In genomic region chr4:54659213-54660144, GRCh38 we compare ENCODE assay signal across 9 cellular contexts. TPM values are rescaled to one million over a fixed set of nuclear protein-coding genes. Genes with fewer than 3 reads are reported as not detected.
DNase-seq lines count a peak whose midpoint lies in the region; ATAC-seq lines count a peak whose summit lies in the region.
"Had no signal": no experiment of that assay in that cellular context is flagged by ENCODE, and none has a peak within 500 bp of the region (broad histone marks: within the 10 kb centered on the region; RNA-seq: fewer than 3 reads in every experiment).

No MANE protein-coding gene starts in this region.

- H3K4me3 ChIP-seq in iPS-20b (ENCODE audit: low read length): peak overlapping the region; percentile 87

- peaks cover 20% of the 10 kb centered on the region; the same call in 1 of the 2 replicates for H3K4me1 ChIP-seq in iPS-20b (ENCODE audit: insufficient read depth, low read length)

- H3K36me3 Mint-ChIP-seq in stimulated activated naive CD8-positive, alpha-beta T cell treated with anti-CD3 and anti-CD28 coated beads, Interleukin-15, Interleukin-2, amounts not matched to agents 100 ng/mL and 50 ng/mL, for 24 hours (ENCODE audit: low read depth): no peaks in the 10 kb centered on the region
- no peaks in the 10 kb centered on the region for H3K36me3 Mint-ChIP-seq in activated naive CD8-positive, alpha-beta T cell treated with anti-CD3 and anti-CD28 coated beads for 36 hours
- no peaks in the 10 kb centered on the region for H3K36me3 Mint-ChIP-seq in stimulated activated effector memory CD8-positive, alpha-beta T cell treated with anti-CD3 and anti-CD28 coated beads, Interleukin-12 subunit alpha, Interleukin-12 subunit beta, amount 100 ng/mL, for 72 hours

- H3K27me3 Mint-ChIP-seq in stimulated activated naive CD8-positive, alpha-beta T cell treated with anti-CD3 and anti-CD28 coated beads, Interleukin-15, Interleukin-2, amounts not matched to agents 100 ng/mL and 50 ng/mL, for 24 hours: peaks cover 61% of the 10 kb centered on the region
- peaks cover 78% of the 10 kb centered on the region for H3K27me3 Mint-ChIP-seq in activated naive CD8-positive, alpha-beta T cell treated with anti-CD3 and anti-CD28 coated beads for 36 hours

- H3K9ac ChIP-seq in iPS-20b (ENCODE audit: low read depth, low read length): peak overlapping the region; percentile 83; the same call in 1 of the 2 replicates

- H3K27ac Mint-ChIP-seq in stimulated activated naive CD8-positive, alpha-beta T cell treated with anti-CD3 and anti-CD28 coated beads, Interleukin-15, Interleukin-2, amounts not matched to agents 100 ng/mL and 50 ng/mL, for 24 hours: peak overlapping the region; percentile 23
- H3K27ac Mint-ChIP-seq in activated naive CD8-positive, alpha-beta T cell treated with anti-CD3 and anti-CD28 coated beads for 36 hours: no peak overlapping the region
- no peak overlapping the region for H3K27ac Mint-ChIP-seq in stimulated activated effector memory CD8-positive, alpha-beta T cell treated with anti-CD3 and anti-CD28 coated beads, Interleukin-12 subunit alpha, Interleukin-12 subunit beta, amount 100 ng/mL, for 72 hours

- no peaks in the 10 kb centered on the region for H3K9me3 Mint-ChIP-seq in stimulated activated naive CD8-positive, alpha-beta T cell treated with anti-CD3 and anti-CD28 coated beads, Interleukin-15, Interleukin-2, amounts not matched to agents 100 ng/mL and 50 ng/mL, for 24 hours
- no peaks in the 10 kb centered on the region for H3K9me3 Mint-ChIP-seq in activated naive CD8-positive, alpha-beta T cell treated with anti-CD3 and anti-CD28 coated beads for 36 hours
- no peaks in the 10 kb centered on the region for H3K9me3 Mint-ChIP-seq in stimulated activated effector memory CD8-positive, alpha-beta T cell treated with anti-CD3 and anti-CD28 coated beads, Interleukin-12 subunit alpha, Interleukin-12 subunit beta, amount 100 ng/mL, for 72 hours

- no peak overlapping the region for H3K27ac ChIP-seq in iPS-20b (ENCODE audit: low read length)

- H3K36me3 ChIP-seq in iPS-20b (ENCODE audit: insufficient read depth, low read depth, low read length): no peaks in the 10 kb centered on the region

- peak overlapping the region; percentile 76 for H3K4me3 Mint-ChIP-seq in stimulated activated naive CD8-positive, alpha-beta T cell treated with anti-CD3 and anti-CD28 coated beads, Interleukin-15, Interleukin-2, amounts not matched to agents 100 ng/mL and 50 ng/mL, for 24 hours
- peak overlapping the region; percentile 59 for H3K4me3 Mint-ChIP-seq in activated naive CD8-positive, alpha-beta T cell treated with anti-CD3 and anti-CD28 coated beads for 36 hours
- peak overlapping the region; percentile 76 for H3K4me3 Mint-ChIP-seq in stimulated activated effector memory CD8-positive, alpha-beta T cell treated with anti-CD3 and anti-CD28 coated beads, Interleukin-12 subunit alpha, Interleukin-12 subunit beta, amount 100 ng/mL, for 72 hours

- peaks cover 68% of the 10 kb centered on the region for H3K27me3 ChIP-seq in iPS-20b (ENCODE audit: insufficient read depth, low read length)
- H3K27me3 ChIP-seq: body of pancreas had no signal

- H3K4me1 Mint-ChIP-seq in stimulated activated naive CD8-positive, alpha-beta T cell treated with anti-CD3 and anti-CD28 coated beads, Interleukin-15, Interleukin-2, amounts not matched to agents 100 ng/mL and 50 ng/mL, for 24 hours (ENCODE audit: low read depth): peaks cover 28% of the 10 kb centered on the region
- peaks cover 11% of the 10 kb centered on the region for H3K4me1 Mint-ChIP-seq in activated naive CD8-positive, alpha-beta T cell treated with anti-CD3 and anti-CD28 coated beads for 36 hours
- H3K4me1 Mint-ChIP-seq in stimulated activated effector memory CD8-positive, alpha-beta T cell treated with anti-CD3 and anti-CD28 coated beads, Interleukin-12 subunit alpha, Interleukin-12 subunit beta, amount 100 ng/mL, for 72 hours: peaks cover 6% of the 10 kb centered on the region

- no peak for DNase-seq in stimulated activated naive CD8-positive, alpha-beta T cell treated with anti-CD3 and anti-CD28 coated beads, Interleukin-15, Interleukin-2, amounts not matched to agents 100 U/mL and 50 U/mL, for 24 hours
- no peak for DNase-seq in activated naive CD8-positive, alpha-beta T cell treated with anti-CD3 and anti-CD28 coated beads for 36 hours
- DNase-seq in stimulated activated effector memory CD8-positive, alpha-beta T cell treated with anti-CD3 and anti-CD28 coated beads, Interleukin-12 subunit alpha, Interleukin-12 subunit beta, amount 100 ng/mL, for 72 hours (ENCODE audit: low spot score in 2 of 2): no peak
- DNase-seq in NAMALWA (ENCODE audit: low spot score): no peak

- H3K9me3 ChIP-seq in iPS-20b (ENCODE audit: insufficient read depth, low read depth, low read length): no peaks in the 10 kb centered on the region
- H3K9me3 ChIP-seq: body of pancreas had no signal

- ATAC-seq in stimulated activated naive CD8-positive, alpha-beta T cell treated with anti-CD3 and anti-CD28 coated beads, Interleukin-15, Interleukin-2, amounts not matched to agents 100 U/mL and 50 U/mL, for 24 hours: no peak
- no peak for ATAC-seq in stimulated activated effector memory CD8-positive, alpha-beta T cell treated with anti-CD3 and anti-CD28 coated beads, Interleukin-12 subunit alpha, Interleukin-12 subunit beta, amount 100 ng/mL, for 72 hours
- ATAC-seq in GM18868 (IDR thresholded peaks at IDR 0.05; ENCODE audit: unreplicated experiment) (no peak), GM21381 (IDR thresholded peaks at IDR 0.05; ENCODE audit: unreplicated experiment) (no peak)

RNA-seq across cellular contexts. Expression of gene KIT, which starts 1.7 kb away (rescaled TPM):
- total RNA-seq in activated naive CD8-positive, alpha-beta T cell treated with anti-CD3 and anti-CD28 coated beads for 36 hours: under 1 TPM; 0.23 to 0.28 TPM
